In genomic region chr18:44916429-44917183, GRCh38 we compare ENCODE assay signal across 26 cellular contexts.
DNase-seq lines count a peak whose midpoint lies in the region; ATAC-seq, FAIRE-seq and TF ChIP-seq lines count a peak whose summit lies in the region.
"Had no signal": no experiment of that assay in that cellular context is flagged by ENCODE, and none has a peak within 500 bp of the region (broad histone marks: within the 10 kb centered on the region; RNA-seq: fewer than 3 reads in every experiment).

No MANE protein-coding gene starts in this region.

- no peak for TF ChIP-seq EP300 in gastroesophageal sphincter (IDR thresholded peaks at IDR 0.05)
- TF ChIP-seq EP300 in upper lobe of left lung (IDR thresholded peaks at IDR 0.05): no peak

- WGBS in gastroesophageal sphincter (ENCODE audit: low coverage in 1 of 2), 2 donors: 19 to 30% methylated on average over 2 to 3 of the region's 3 CpGs
- WGBS in pancreas, 2 donors: 22 to 28% methylated on average over 3 of the region's 3 CpGs
- WGBS in upper lobe of left lung, 2 donors: 64 to 70% methylated on average over 3 of the region's 3 CpGs

- no peak overlapping the region for H3K4me3 ChIP-seq in ascending aorta
- no peak overlapping the region for H3K4me3 ChIP-seq in gastroesophageal sphincter
- H3K4me3 ChIP-seq in pancreas: no peak overlapping the region
- no peak overlapping the region for H3K4me3 ChIP-seq in upper lobe of left lung
- H3K4me3 ChIP-seq: K562 had no signal

- DNase-seq in ascending aorta (ENCODE audit: low spot score in 2 of 2) (no peak), pancreas (no peak), upper lobe of left lung (no peak), HPDE6-E6E7 (ENCODE audit: extremely low spot score) (no peak)
- DNase-seq in activated effector memory CD4-positive, alpha-beta T cell treated with Interleukin-2 at 50 U/mL for 16 hours: no peak
- DNase-seq: activated CD4-positive, alpha-beta T cell treated with anti-CD3 and anti-CD28 coated beads, Interleukin-2, amount 10 ng/mL, durations not matched to agents 24 days and 14 days; activated CD8-positive, alpha-beta memory T cell treated with anti-CD3 and anti-CD28 coated beads, Interleukin-2, amount 50 U/mL, for 4 hours; activated naive CD8-positive, alpha-beta T cell treated with anti-CD3 and anti-CD28 coated beads, Interleukin-2, amount 50 U/mL, for 24 hours; CD4-positive, CD25-positive, alpha-beta regulatory T cell; DMS153; GDM1; hippocampal formation; naive thymus-derived CD4-positive, alpha-beta T cell; NCI-H1694; NCI-H748 treated with DMSO at 0.1 percent for 48 hours; stimulated activated CD4-positive, alpha-beta T cell treated with anti-CD3 and anti-CD28 coated beads, Interleukin-2, amount 100 ng/mL, for 24 hours; stimulated activated naive CD4-positive, alpha-beta T cell had no signal

- intact Hi-C loops in ascending aorta (cut with DNase I): loop anchor here (5.0 to 10.0 kb wide), 4 partner anchors 41 to 328 kb away; no protein-coding TSS in a partner anchor
- intact Hi-C loops in pancreas (cut with DNase I): no loop called here

- TF ChIP-seq POLR2A in gastroesophageal sphincter (IDR thresholded peaks at IDR 0.05) (no peak), upper lobe of left lung (IDR thresholded peaks at IDR 0.05) (no peak)

- no peaks in the 10 kb centered on the region for H3K9me3 ChIP-seq in ascending aorta
- no peaks in the 10 kb centered on the region for H3K9me3 ChIP-seq in gastroesophageal sphincter
- H3K9me3 ChIP-seq in pancreas: no peaks in the 10 kb centered on the region
- no peaks in the 10 kb centered on the region for H3K9me3 ChIP-seq in upper lobe of left lung

- peaks cover 13 to 26% of the 10 kb centered on the region in 2 donors for H3K4me1 ChIP-seq in ascending aorta
- peaks cover 5 to 61% (median 13%) of the 10 kb centered on the region in 3 donors for H3K4me1 ChIP-seq in gastroesophageal sphincter
- peaks cover 25 to 42% (median 31%) of the 10 kb centered on the region in 3 donors for H3K4me1 ChIP-seq in pancreas
- peaks cover 15 to 27% (median 18%) of the 10 kb centered on the region in 4 donors for H3K4me1 ChIP-seq in upper lobe of left lung

- TF ChIP-seq CTCF in ascending aorta (IDR thresholded peaks at IDR 0.05) (no peak), gastroesophageal sphincter (IDR thresholded peaks at IDR 0.05) (no peak), pancreas (IDR thresholded peaks at IDR 0.05) (no peak), upper lobe of left lung (IDR thresholded peaks at IDR 0.05) (no peak)

- H3K36me3 ChIP-seq in ascending aorta (no peaks in the 10 kb centered on the region), gastroesophageal sphincter (no peaks in the 10 kb centered on the region), pancreas (no peaks in the 10 kb centered on the region), upper lobe of left lung (no peaks in the 10 kb centered on the region)

- FAIRE-seq in pancreas (lab: Jason Lieb, UNC): no peak
- FAIRE-seq: endothelial cell of umbilical vein, GM19239, islet of Langerhans, K562, urothelium cell line had no signal

- ATAC-seq in gastroesophageal sphincter: no peak
- ATAC-seq in pancreas: peak; percentile 24 to 59 (median 31)
- ATAC-seq in upper lobe of left lung (ENCODE audit: low FRiP score in 2 of 2): no peak
- no peak for ATAC-seq in GM19035 (IDR thresholded peaks at IDR 0.05; ENCODE audit: unreplicated experiment)
- ATAC-seq in HG02885 (IDR thresholded peaks at IDR 0.05; ENCODE audit: poor library complexity, unreplicated experiment): no peak
- ATAC-seq: activated naive CD8-positive, alpha-beta T cell treated with anti-CD3 and anti-CD28 coated beads, Interleukin-2, amount 50 U/mL, for 24 hours; K562; naive thymus-derived CD4-positive, alpha-beta T cell had no signal

- H3K27ac ChIP-seq in ascending aorta: peak overlapping the region; percentile 81 to 89
- peak overlapping the region; percentile 9 to 72 (median 62) for H3K27ac ChIP-seq in gastroesophageal sphincter
- peak overlapping the region; percentile 61 to 77 (median 70) for H3K27ac ChIP-seq in pancreas
- H3K27ac ChIP-seq in upper lobe of left lung: peak overlapping the region in 3 of 4 donors; percentile 38 to 59 (median 56)
- H3K27ac ChIP-seq: parathyroid adenoma had no signal

- H3K27me3 ChIP-seq in ascending aorta: no peaks in the 10 kb centered on the region
- H3K27me3 ChIP-seq in gastroesophageal sphincter: no peaks in the 10 kb centered on the region
- H3K27me3 ChIP-seq in pancreas: no peaks in the 10 kb centered on the region
- no peaks in the 10 kb centered on the region for H3K27me3 ChIP-seq in upper lobe of left lung

Comparison
In these comparisons a context has a peak if more than half of its experiments do, and no peak if none do; other contexts are left out.
1. ATAC-seq: peak in pancreas (4 of 4); none in gastroesophageal sphincter (single experiment), upper lobe of left lung (0 of 2), GM19035 (single experiment) and HG02885 (single experiment).
2. Peak in every context shown above with its lines, with median percentiles within 50 percentile points of each other: H3K27ac ChIP-seq.